Comparison of ENCODE assay signal across 1 cellular context in genomic region chr3:52297242-52298146, GRCh38.
TF ChIP-seq lines count a peak whose summit lies in the region.

No MANE protein-coding gene starts in this region.

TF ChIP-seq in GM23338, 12 proteins besides CTCF, POLR2A, EP300 and RAD21 (continued from another document):
- TF ChIP-seq ZNF462 (CRISPR knock-in tag; IDR thresholded peaks at IDR 0.05) = no peak
